ENCODE assay signal across 1 cellular context in genomic region chr6:150535818-150536220, GRCh38.
TF ChIP-seq lines count a peak whose summit lies in the region.

No MANE protein-coding gene starts in this region.

TF ChIP-seq in HepG2, 621 proteins besides CTCF, POLR2A, EP300 and RAD21 (continued from another document and continues in another):
- TF ChIP-seq ZNF609 (CRISPR knock-in tag; IDR thresholded peaks at IDR 0.05; ENCODE audit: borderline replicate concordance) (0 out of 2 replicates have a peak, but pooled peaks have one; percentile 36), HOMEZ (CRISPR knock-in tag; IDR thresholded peaks at IDR 0.05; ENCODE audit: low read depth) (no peak), ZBTB4 (CRISPR knock-in tag; IDR thresholded peaks at IDR 0.05; ENCODE audit: borderline replicate concordance) (no peak), PAXIP1 (CRISPR knock-in tag; conservative IDR thresholded peaks at IDR 0.05) (peak; percentile 73), HDAC1 (CRISPR knock-in tag; IDR thresholded peaks at IDR 0.05) (peak; percentile 37; the same call in 1 of the 2 replicates), THRA (CRISPR knock-in tag; IDR thresholded peaks at IDR 0.05; ENCODE audit: borderline replicate concordance) (peak; percentile 56; the same call in 1 of the 2 replicates), SOX6 (IDR thresholded peaks at IDR 0.05) (no peak), SOX6 (CRISPR knock-in tag; IDR thresholded peaks at IDR 0.05) (peak; percentile 60; the same call in 1 of the 2 replicates), GPN1 (CRISPR knock-in tag; IDR thresholded peaks at IDR 0.05; ENCODE audit: borderline replicate concordance) (no peak), MIXL1 (CRISPR knock-in tag; IDR thresholded peaks at IDR 0.05) (peak; percentile 52; the same call in 1 of the 2 replicates), ZHX1 (CRISPR knock-in tag; IDR thresholded peaks at IDR 0.05; ENCODE audit: low read depth) (no peak), NCOA2 (CRISPR knock-in tag; IDR thresholded peaks at IDR 0.05) (peak; percentile 89), HOXA9 (CRISPR knock-in tag; IDR thresholded peaks at IDR 0.05; ENCODE audit: borderline replicate concordance) (no peak), SOX13 (IDR thresholded peaks at IDR 0.05) (no peak), SOX13 (CRISPR knock-in tag; conservative IDR thresholded peaks at IDR 0.05 in 1 of 2, IDR thresholded peaks at IDR 0.05 in 1 of 2) (peak in 1 of 2 experiments; percentile 74; a peak in 2 of 4 replicates), SNAI1 (CRISPR knock-in tag; IDR thresholded peaks at IDR 0.05; ENCODE audit: borderline replicate concordance) (no peak), EHMT2 (IDR thresholded peaks at IDR 0.05; ENCODE audit: borderline replicate concordance, low read depth, low read length) (no peak), ZNF33A (CRISPR knock-in tag; IDR thresholded peaks at IDR 0.05; ENCODE audit: borderline replicate concordance) (0 out of 2 replicates have a peak, but pooled peaks have one; percentile 40), ZSCAN30 (CRISPR knock-in tag; IDR thresholded peaks at IDR 0.05) (no peak), ZNF362 (CRISPR knock-in tag; IDR thresholded peaks at IDR 0.05; ENCODE audit: borderline replicate concordance) (no peak), FOSL2 (CRISPR knock-in tag; IDR thresholded peaks at IDR 0.05) (peak; percentile 31; the same call in 1 of the 2 replicates), ZNF367 (CRISPR knock-in tag; IDR thresholded peaks at IDR 0.05; ENCODE audit: borderline replicate concordance) (no peak), SALL1 (CRISPR knock-in tag; IDR thresholded peaks at IDR 0.05) (peak; percentile 44; the same call in 1 of the 2 replicates), ZNF644 (CRISPR knock-in tag; IDR thresholded peaks at IDR 0.05; ENCODE audit: low read depth) (peak; percentile 46; the same call in 1 of the 2 replicates), SIX1 (CRISPR knock-in tag; IDR thresholded peaks at IDR 0.05; ENCODE audit: borderline replicate concordance) (no peak), ZNF773 (CRISPR knock-in tag; IDR thresholded peaks at IDR 0.05; ENCODE audit: borderline replicate concordance) (no peak), ZNF589 (CRISPR knock-in tag; conservative IDR thresholded peaks at IDR 0.05) (no peak), ARID5B (CRISPR knock-in tag; IDR thresholded peaks at IDR 0.05) (peak; percentile 71), ASH2L (IDR thresholded peaks at IDR 0.05; ENCODE audit: insufficient read length, low read depth, low read length) (peak; percentile 65)
